ENCODE assay signal across 26 cellular contexts in genomic region chr12:31865023-31865422, GRCh38.
"Had no signal": no experiment of that assay in that cellular context is flagged by ENCODE, and none has a peak within 500 bp of the region (broad histone marks: within the 10 kb centered on the region; RNA-seq: fewer than 3 reads in every experiment).

No MANE protein-coding gene starts in this region.

- H3K4me1 ChIP-seq: foreskin keratinocyte, gastrocnemius medialis had no signal

- H3K9me3 Mint-ChIP-seq: activated T-cell treated with anti-CD3 and anti-CD28 coated beads, Interleukin-2, amount 50 U/mL, for 4 hours; effector memory CD8-positive, alpha-beta T cell had no signal

- H3K4me3 ChIP-seq: esophagus muscularis mucosa, gastrocnemius medialis had no signal

- H3K9me3 ChIP-seq: esophagus muscularis mucosa, gastrocnemius medialis had no signal

- H3K27ac ChIP-seq: brain microvascular endothelial cell, esophagus muscularis mucosa, foreskin keratinocyte, gastrocnemius medialis had no signal

- H3K36me3 ChIP-seq: brain microvascular endothelial cell, esophagus muscularis mucosa, gastrocnemius medialis had no signal

- H3K4me3 Mint-ChIP-seq: activated CD4-positive, alpha-beta memory T cell treated with anti-CD3 and anti-CD28 coated beads for 36 hours; activated CD4-positive, alpha-beta T cell treated with anti-CD3 and anti-CD28 coated beads for 36 hours; activated CD4-positive, alpha-beta T cell treated with anti-CD3 and anti-CD28 coated beads, Interleukin-2, amount 10 ng/mL, durations not matched to agents 24 days and 14 days; activated CD8-positive, alpha-beta T cell treated with anti-CD3 and anti-CD28 coated beads, Interleukin-2, amount 10 ng/mL, durations not matched to agents 7 days and 5 days; activated naive CD8-positive, alpha-beta T cell; activated T-cell treated with anti-CD3 and anti-CD28 coated beads, Interleukin-2, amount 50 U/mL, for 4 hours; activated T-helper 17 cell treated with anti-CD3 and anti-CD28 coated beads, Interleukin-2, amount 50 U/mL, for 72 hours; effector memory CD8-positive, alpha-beta T cell had no signal

- H3K27me3 ChIP-seq: brain microvascular endothelial cell, esophagus muscularis mucosa, foreskin keratinocyte, gastrocnemius medialis had no signal

- DNase-seq: activated CD4-positive, alpha-beta memory T cell treated with anti-CD3 and anti-CD28 coated beads for 36 hours; activated CD4-positive, alpha-beta T cell treated with anti-CD3 and anti-CD28 coated beads for 36 hours; activated CD4-positive, alpha-beta T cell treated with anti-CD3 and anti-CD28 coated beads, Interleukin-2, amount 10 ng/mL, durations not matched to agents 24 days and 14 days; activated CD4-positive, CD25-positive, alpha-beta regulatory T cell; activated CD4-positive, CD25-positive, alpha-beta regulatory T cell treated with anti-CD3 and anti-CD28 coated beads, Interleukin-2, amount 50 U/mL, for 72 hours; activated CD8-positive, alpha-beta T cell treated with anti-CD3 and anti-CD28 coated beads, Interleukin-2, amount 10 ng/mL, durations not matched to agents 7 days and 5 days; activated effector memory CD4-positive, alpha-beta T cell treated with Interleukin-2 at 50 U/mL for 16 hours; activated gamma-delta T cell treated with Interleukin-2 at 50 U/mL for 16 hours; activated naive CD4-positive, alpha-beta T cell treated with anti-CD3 and anti-CD28 coated beads, Interleukin-2, amount 50 U/mL, for 16 hours; activated naive CD4-positive, alpha-beta T cell treated with Interleukin-2 at 50 U/mL for 16 hours; activated T-cell treated with anti-CD3 and anti-CD28 coated beads, Interleukin-2, amount 50 U/mL, for 4 hours; amniotic stem cell; anterior cingulate cortex; brain microvascular endothelial cell; caudate nucleus; cortex of kidney; dermis blood vessel endothelial cell; effector CD4-positive, alpha-beta T cell; effector memory CD8-positive, alpha-beta T cell; erythroblast; foreskin keratinocyte; gastrocnemius medialis; T-helper 2 cell had no signal

- ATAC-seq: activated CD4-positive, alpha-beta T cell treated with anti-CD3 and anti-CD28 coated beads for 36 hours; activated CD8-positive, alpha-beta T cell treated with anti-CD3 and anti-CD28 coated beads, Interleukin-2, amount 10 ng/mL, durations not matched to agents 7 days and 5 days; activated T-cell treated with anti-CD3 and anti-CD28 coated beads, Interleukin-2, amount 50 U/mL, for 4 hours; activated T-helper 17 cell treated with anti-CD3 and anti-CD28 coated beads, Interleukin-2, amount 50 U/mL, for 72 hours; effector memory CD8-positive, alpha-beta T cell; foreskin keratinocyte; gastrocnemius medialis had no signal

- H3K27ac Mint-ChIP-seq: activated CD4-positive, alpha-beta memory T cell treated with anti-CD3 and anti-CD28 coated beads for 36 hours; activated CD4-positive, alpha-beta T cell treated with anti-CD3 and anti-CD28 coated beads for 36 hours; activated CD4-positive, alpha-beta T cell treated with anti-CD3 and anti-CD28 coated beads, Interleukin-2, amount 10 ng/mL, durations not matched to agents 24 days and 14 days; activated CD8-positive, alpha-beta T cell treated with anti-CD3 and anti-CD28 coated beads, Interleukin-2, amount 10 ng/mL, durations not matched to agents 7 days and 5 days; activated naive CD8-positive, alpha-beta T cell; activated T-helper 17 cell treated with anti-CD3 and anti-CD28 coated beads, Interleukin-2, amount 50 U/mL, for 72 hours had no signal

- H3K27me3 Mint-ChIP-seq: activated CD4-positive, alpha-beta memory T cell treated with anti-CD3 and anti-CD28 coated beads for 36 hours; activated CD4-positive, alpha-beta T cell treated with anti-CD3 and anti-CD28 coated beads for 36 hours; activated CD4-positive, alpha-beta T cell treated with anti-CD3 and anti-CD28 coated beads, Interleukin-2, amount 10 ng/mL, durations not matched to agents 24 days and 14 days; activated naive CD8-positive, alpha-beta T cell; activated T-helper 17 cell treated with anti-CD3 and anti-CD28 coated beads, Interleukin-2, amount 50 U/mL, for 72 hours; effector memory CD8-positive, alpha-beta T cell had no signal
